Comparison of ENCODE assay signal across 14 cellular contexts in genomic region chr17:38350035-38350434, GRCh38. TPM values are rescaled to one million over a fixed set of nuclear protein-coding genes. Genes with fewer than 3 reads are reported as not detected.
DNase-seq lines count a peak whose midpoint lies in the region; ATAC-seq and TF ChIP-seq lines count a peak whose summit lies in the region.
"Had no signal": no experiment of that assay in that cellular context is flagged by ENCODE, and none has a peak within 500 bp of the region (broad histone marks: within the 10 kb centered on the region; RNA-seq: fewer than 3 reads in every experiment).

No MANE protein-coding gene starts in this region.

- no peak for ATAC-seq in activated CD8-positive, alpha-beta T cell treated with anti-CD3 and anti-CD28 coated beads for 36 hours
- ATAC-seq in activated CD8-positive, alpha-beta T cell treated with anti-CD3 and anti-CD28 coated beads, Interleukin-2, amount 10 ng/mL, durations not matched to agents 7 days and 5 days = no peak
- no peak for ATAC-seq in stimulated activated effector memory CD8-positive, alpha-beta T cell treated with anti-CD3 and anti-CD28 coated beads, Interleukin-12 subunit alpha, Interleukin-12 subunit beta, amount 100 ng/mL, for 72 hours

- H3K27me3 ChIP-seq in iPS-20b (ENCODE audit: insufficient read depth, low read length) = peaks cover 7% of the 10 kb centered on the region
- H3K27me3 ChIP-seq: right atrium auricular region, tibial nerve had no signal

- H4K20me1 ChIP-seq in OCI-LY7 (ENCODE audit: insufficient read depth, low read length) = 0 out of 2 replicates have a peak, but pooled peaks cover 17% of the 10 kb centered on the region

- H3K36me3 ChIP-seq in OCI-LY7 (ENCODE audit: insufficient read depth, low read length) (no peaks in the 10 kb centered on the region), iPS-20b (ENCODE audit: insufficient read depth, low read depth, low read length) (no peaks in the 10 kb centered on the region)
- H3K36me3 ChIP-seq: right atrium auricular region, tibial nerve had no signal

- H3K36me3 Mint-ChIP-seq in activated CD8-positive, alpha-beta T cell treated with anti-CD3 and anti-CD28 coated beads for 36 hours (ENCODE audit: low read depth) = no peaks in the 10 kb centered on the region
- H3K36me3 Mint-ChIP-seq in activated CD8-positive, alpha-beta T cell treated with anti-CD3 and anti-CD28 coated beads, Interleukin-2, amount 10 ng/mL, durations not matched to agents 7 days and 5 days (ENCODE audit: low read depth) = peaks cover 2% of the 10 kb centered on the region
- H3K36me3 Mint-ChIP-seq in stimulated activated effector memory CD8-positive, alpha-beta T cell treated with anti-CD3 and anti-CD28 coated beads, Interleukin-12 subunit alpha, Interleukin-12 subunit beta, amount 100 ng/mL, for 72 hours = no peaks in the 10 kb centered on the region

- peaks cover 15% of the 10 kb centered on the region; the same call in 1 of the 2 replicates for H3K79me2 ChIP-seq in OCI-LY7 (ENCODE audit: insufficient read depth, low read depth, low read length)

- POLR2A ChIA-PET in activated CD8-positive, alpha-beta T cell treated with anti-CD3 and anti-CD28 coated beads for 36 hours (lab: Charles Lee) = interaction anchor here (1.0 to 1.6 kb wide), 3 partner anchors 8 to 21 kb away, joined by 3 to 5 read pairs (median 3); no protein-coding TSS in a partner anchor
- POLR2A ChIA-PET in activated CD8-positive, alpha-beta T cell treated with anti-CD3 and anti-CD28 coated beads, Interleukin-2, amount 10 ng/mL, durations not matched to agents 7 days and 5 days (lab: Charles Lee) = interaction anchor here (1.1 to 1.5 kb wide), 2 partner anchors 24 to 63 kb away, joined by 3 read pairs; no protein-coding TSS in a partner anchor
- POLR2A ChIA-PET in OCI-LY7 (lab: Charles Lee) = interaction anchor here (0.6 to 1.5 kb wide), 3 partner anchors 29 to 66 kb away, joined by 3 to 11 read pairs (median 3); no protein-coding TSS in a partner anchor

- H3K4me2 ChIP-seq in OCI-LY7 (ENCODE audit: low read length) = 0 out of 2 replicates have a peak overlapping the region, but pooled peaks have one; percentile 79

- H3K27ac ChIP-seq in OCI-LY7 (ENCODE audit: low read depth, low read length, poor library complexity, severe bottlenecking) = peak overlapping the region; percentile 42
- no peak overlapping the region for H3K27ac ChIP-seq in iPS-20b (ENCODE audit: low read length)
- H3K27ac ChIP-seq: right atrium auricular region had no signal

- intact Hi-C loops in activated CD8-positive, alpha-beta T cell treated with anti-CD3 and anti-CD28 coated beads for 36 hours (cut with micrococcal nuclease) = no loop called here
- intact Hi-C loops in OCI-LY7 (cut with micrococcal nuclease; ENCODE audit: unreplicated experiment) = loop anchor here (5.0 kb wide), 1 partner anchor 142 kb away; no protein-coding TSS in a partner anchor

- H3K9me3 ChIP-seq in OCI-LY7 (ENCODE audit: low read length) = no peaks in the 10 kb centered on the region
- no peaks in the 10 kb centered on the region for H3K9me3 ChIP-seq in iPS-20b (ENCODE audit: insufficient read depth, low read depth, low read length)
- H3K9me3 ChIP-seq: right atrium auricular region, tibial nerve had no signal

- H3K4me3 ChIP-seq in OCI-LY7 (ENCODE audit: low read depth, low read length, poor library complexity, severe bottlenecking) = no peak overlapping the region
- no peak overlapping the region for H3K4me3 ChIP-seq in iPS-20b (ENCODE audit: low read length)
- H3K4me3 ChIP-seq: right atrium auricular region, tibial nerve had no signal

- peak overlapping the region; percentile 80 for H3K4me3 Mint-ChIP-seq in activated CD8-positive, alpha-beta T cell treated with anti-CD3 and anti-CD28 coated beads for 36 hours
- H3K4me3 Mint-ChIP-seq in activated CD8-positive, alpha-beta T cell treated with anti-CD3 and anti-CD28 coated beads, Interleukin-2, amount 10 ng/mL, durations not matched to agents 7 days and 5 days = no peak overlapping the region
- peak overlapping the region; percentile 81 for H3K4me3 Mint-ChIP-seq in stimulated activated effector memory CD8-positive, alpha-beta T cell treated with anti-CD3 and anti-CD28 coated beads, Interleukin-12 subunit alpha, Interleukin-12 subunit beta, amount 100 ng/mL, for 72 hours

- DNase-seq in activated CD8-positive, alpha-beta T cell treated with anti-CD3 and anti-CD28 coated beads for 36 hours = no peak
- DNase-seq in activated CD8-positive, alpha-beta T cell treated with anti-CD3 and anti-CD28 coated beads, Interleukin-2, amount 10 ng/mL, durations not matched to agents 7 days and 5 days = no peak
- DNase-seq in OCI-LY7 (ENCODE audit: low spot score) = no peak
- no peak for DNase-seq in stimulated activated effector memory CD8-positive, alpha-beta T cell treated with anti-CD3 and anti-CD28 coated beads, Interleukin-12 subunit alpha, Interleukin-12 subunit beta, amount 100 ng/mL, for 72 hours (ENCODE audit: low spot score in 2 of 2)
- no peak for DNase-seq in stimulated activated CD4-positive, alpha-beta T cell treated with anti-CD3 and anti-CD28 coated beads, Interleukin-15, amount 100 ng/mL, for 24 hours
- DNase-seq in amniotic stem cell (lab: John Stamatoyannopoulos, UW) = no peak
- DNase-seq in stimulated activated CD4-positive, alpha-beta T cell treated with anti-CD3 and anti-CD28 coated beads, Interleukin-1b, Interleukin-23, amount 100 ng/mL, for 48 hours = no peak
- DNase-seq: foreskin fibroblast, NCI-H1105, NCI-H774 had no signal

- peaks cover 44% of the 10 kb centered on the region for H3K4me1 ChIP-seq in OCI-LY7 (ENCODE audit: insufficient read depth, low read length, poor library complexity, severe bottlenecking)
- no peaks in the 10 kb centered on the region for H3K4me1 ChIP-seq in iPS-20b (ENCODE audit: insufficient read depth, low read length)

- H3K4me1 Mint-ChIP-seq in activated CD8-positive, alpha-beta T cell treated with anti-CD3 and anti-CD28 coated beads for 36 hours (ENCODE audit: low read depth) = peaks cover 30% of the 10 kb centered on the region
- H3K4me1 Mint-ChIP-seq in activated CD8-positive, alpha-beta T cell treated with anti-CD3 and anti-CD28 coated beads, Interleukin-2, amount 10 ng/mL, durations not matched to agents 7 days and 5 days (ENCODE audit: low read depth) = peaks cover 32% of the 10 kb centered on the region
- H3K4me1 Mint-ChIP-seq in stimulated activated effector memory CD8-positive, alpha-beta T cell treated with anti-CD3 and anti-CD28 coated beads, Interleukin-12 subunit alpha, Interleukin-12 subunit beta, amount 100 ng/mL, for 72 hours = peaks cover 36% of the 10 kb centered on the region

- no peaks in the 10 kb centered on the region for H3K9me3 Mint-ChIP-seq in activated CD8-positive, alpha-beta T cell treated with anti-CD3 and anti-CD28 coated beads for 36 hours
- no peaks in the 10 kb centered on the region for H3K9me3 Mint-ChIP-seq in activated CD8-positive, alpha-beta T cell treated with anti-CD3 and anti-CD28 coated beads, Interleukin-2, amount 10 ng/mL, durations not matched to agents 7 days and 5 days (ENCODE audit: insufficient read depth)
- no peaks in the 10 kb centered on the region for H3K9me3 Mint-ChIP-seq in stimulated activated effector memory CD8-positive, alpha-beta T cell treated with anti-CD3 and anti-CD28 coated beads, Interleukin-12 subunit alpha, Interleukin-12 subunit beta, amount 100 ng/mL, for 72 hours

- TF ChIP-seq CTCF in activated CD8-positive, alpha-beta T cell treated with anti-CD3 and anti-CD28 coated beads for 36 hours (IDR thresholded peaks at IDR 0.05) = no peak
- no peak for TF ChIP-seq CTCF in OCI-LY7 (conservative IDR thresholded peaks at IDR 0.05; ENCODE audit: low read length)

- CTCF ChIA-PET in activated CD8-positive, alpha-beta T cell treated with anti-CD3 and anti-CD28 coated beads for 36 hours (lab: Charles Lee) = interaction anchor here (0.9 to 11.9 kb wide), 20 partner anchors 11 to 576 kb away, joined by 3 to 203 read pairs (median 12); partner anchors contain the start of gene ARHGAP23
- CTCF ChIA-PET in activated CD8-positive, alpha-beta T cell treated with anti-CD3 and anti-CD28 coated beads, Interleukin-2, amount 10 ng/mL, durations not matched to agents 7 days and 5 days (lab: Charles Lee) = interaction anchor here (0.9 to 3.4 kb wide), 22 partner anchors 10 to 159 kb away, joined by 4 to 160 read pairs (median 14); no protein-coding TSS in a partner anchor
- CTCF ChIA-PET in OCI-LY7 (lab: Charles Lee; ENCODE audit: unreplicated experiment) = interaction anchor here (1.5 to 3.2 kb wide), 5 partner anchors 10 to 64 kb away, joined by 4 to 30 read pairs (median 4); no protein-coding TSS in a partner anchor

- no peaks in the 10 kb centered on the region for H3K9me2 ChIP-seq in OCI-LY7 (ENCODE audit: insufficient read depth, low read length)

- BruUV-seq in OCI-LY7 (replicated peaks; lab: Mats Ljungman, UMichigan) = no TSS peak

- H2AFZ ChIP-seq in OCI-LY7 (ENCODE audit: low read length) = no peak overlapping the region

- H3K27ac Mint-ChIP-seq in activated CD8-positive, alpha-beta T cell treated with anti-CD3 and anti-CD28 coated beads for 36 hours = no peak overlapping the region
- no peak overlapping the region for H3K27ac Mint-ChIP-seq in activated CD8-positive, alpha-beta T cell treated with anti-CD3 and anti-CD28 coated beads, Interleukin-2, amount 10 ng/mL, durations not matched to agents 7 days and 5 days
- H3K27ac Mint-ChIP-seq in stimulated activated effector memory CD8-positive, alpha-beta T cell treated with anti-CD3 and anti-CD28 coated beads, Interleukin-12 subunit alpha, Interleukin-12 subunit beta, amount 100 ng/mL, for 72 hours = no peak overlapping the region

- H3K27me3 Mint-ChIP-seq in activated CD8-positive, alpha-beta T cell treated with anti-CD3 and anti-CD28 coated beads for 36 hours = no peaks in the 10 kb centered on the region
- H3K27me3 Mint-ChIP-seq in activated CD8-positive, alpha-beta T cell treated with anti-CD3 and anti-CD28 coated beads, Interleukin-2, amount 10 ng/mL, durations not matched to agents 7 days and 5 days (ENCODE audit: low read depth) = no peaks in the 10 kb centered on the region

- H3K9ac ChIP-seq in iPS-20b (ENCODE audit: low read depth, low read length) = peak overlapping the region; percentile 13; the same call in 1 of the 2 replicates

RNA-seq across cellular contexts. Expression of gene SOCS7, which starts 1.6 kb away (rescaled TPM):
- total RNA-seq in activated CD8-positive, alpha-beta T cell treated with anti-CD3 and anti-CD28 coated beads for 36 hours = 10 to 100 TPM; 18.0 to 18.9 TPM
- total RNA-seq in activated CD8-positive, alpha-beta T cell treated with anti-CD3 and anti-CD28 coated beads, Interleukin-2, amount 10 ng/mL, durations not matched to agents 7 days and 5 days = 10 to 100 TPM; 13.0 to 15.3 TPM
- 27.0 and 36.1 TPM in 2 replicates for total RNA-seq in OCI-LY7 (2014; rRNA removed; shearing (Covaris generic))
- total RNA-seq in OCI-LY7 (2022) = 39.1 and 44.9 TPM in 2 replicates

RNA-seq across cellular contexts. Expression of gene GPR179, which starts 6.3 kb away (rescaled TPM):
- under 1 TPM in 1 of 2 experiments, not detected in 1; 0.07 TPM for total RNA-seq in activated CD8-positive, alpha-beta T cell treated with anti-CD3 and anti-CD28 coated beads for 36 hours
- under 1 TPM in 1 of 2 experiments, not detected in 1; 0.08 TPM for total RNA-seq in activated CD8-positive, alpha-beta T cell treated with anti-CD3 and anti-CD28 coated beads, Interleukin-2, amount 10 ng/mL, durations not matched to agents 7 days and 5 days
- 0.21 and 0.32 TPM in 2 replicates for total RNA-seq in OCI-LY7 (2014; rRNA removed; shearing (Covaris generic))
- total RNA-seq in OCI-LY7 (2022) = 0.06 and 1.1 TPM in 2 replicates
- total RNA-seq: right atrium auricular region, RPMI7951 had no signal

RNA-seq across cellular contexts. Expression of gene MRPL45, which starts 53.1 kb away (rescaled TPM):
- 10 to 100 TPM; 54.3 to 54.6 TPM for total RNA-seq in activated CD8-positive, alpha-beta T cell treated with anti-CD3 and anti-CD28 coated beads for 36 hours
- total RNA-seq in activated CD8-positive, alpha-beta T cell treated with anti-CD3 and anti-CD28 coated beads, Interleukin-2, amount 10 ng/mL, durations not matched to agents 7 days and 5 days = 10 to 100 TPM; 25.8 to 26.3 TPM
- 29.5 and 29.6 TPM in 2 replicates for total RNA-seq in OCI-LY7 (2014; rRNA removed; shearing (Covaris generic))
- 41.5 and 45.1 TPM in 2 replicates for total RNA-seq in OCI-LY7 (2022)
